In genomic region chr1:11803924-11804665, GRCh38 we compare ENCODE assay signal across 9 cellular contexts. TPM values are rescaled to one million over a fixed set of nuclear protein-coding genes. Genes with fewer than 3 reads are reported as not detected.
DNase-seq lines count a peak whose midpoint lies in the region; ATAC-seq and TF ChIP-seq lines count a peak whose summit lies in the region.
"Not testable (repeated sequence)": the region's sequence is repeated elsewhere in the genome, so short reads cannot be mapped to it uniquely, and the experiment has no call there.
"Had no signal": no experiment of that assay in that cellular context is flagged by ENCODE, and none has a peak within 500 bp of the region (broad histone marks: within the 10 kb centered on the region; RNA-seq: fewer than 3 reads in every experiment).

No MANE protein-coding gene starts in this region.

- BruUV-seq in Calu3 (replicated peaks; lab: Mats Ljungman, UMichigan); MCF 10A (replicated peaks; lab: Mats Ljungman, UMichigan): not testable (repeated sequence)

- not testable (repeated sequence) for TF ChIP-seq POLR2A in upper lobe of left lung (IDR thresholded peaks at IDR 0.05)

- intact Hi-C loops in Calu3 (cut with micrococcal nuclease; ENCODE audit: unreplicated experiment); activated CD4-positive, alpha-beta memory T cell treated with anti-CD3 and anti-CD28 coated beads for 36 hours (cut with micrococcal nuclease): not testable (repeated sequence)
- intact Hi-C loops in MCF 10A (cut with micrococcal nuclease), result loop anchor here (2.0 kb wide), 1 partner anchor 13 kb away; no protein-coding TSS in a partner anchor

- H3K4me1 Mint-ChIP-seq in Calu3 (ENCODE audit: low read depth, unreplicated experiment) (peaks cover 36% of the 10 kb centered on the region), MCF 10A (ENCODE audit: insufficient read depth, unreplicated experiment) (peaks cover 32% of the 10 kb centered on the region)
- H3K4me1 Mint-ChIP-seq in activated CD4-positive, alpha-beta memory T cell treated with anti-CD3 and anti-CD28 coated beads for 36 hours (ENCODE audit: low read depth), result peaks cover 48% of the 10 kb centered on the region

- peak overlapping the region; percentile 69 for H2AK5ac ChIP-seq in mesendoderm (ENCODE audit: low read length)

- CTCF ChIA-PET in Calu3 (lab: Charles Lee), result interaction anchor here (0.5 kb wide), 1 partner anchor 161 kb away, joined by 3 read pairs; no protein-coding TSS in a partner anchor
- CTCF ChIA-PET in activated CD4-positive, alpha-beta memory T cell treated with anti-CD3 and anti-CD28 coated beads for 36 hours (lab: Charles Lee), result not testable (repeated sequence)
- CTCF ChIA-PET in MCF 10A (lab: Yijun Ruan, JAX), result interaction anchor here (0.5 to 2.5 kb wide), 5 partner anchors 17 to 1729 kb away, joined by 3 to 6 read pairs (median 3); no protein-coding TSS in a partner anchor

- H3K36me3 Mint-ChIP-seq in Calu3 (ENCODE audit: insufficient read depth, unreplicated experiment) (peaks cover 57% of the 10 kb centered on the region), MCF 10A (ENCODE audit: insufficient read depth, unreplicated experiment) (peaks cover 46% of the 10 kb centered on the region)
- not testable (repeated sequence) for H3K36me3 Mint-ChIP-seq in activated CD4-positive, alpha-beta memory T cell treated with anti-CD3 and anti-CD28 coated beads for 36 hours

- peaks cover 12% of the 10 kb centered on the region for H3K4me1 ChIP-seq in mesendoderm (ENCODE audit: control insufficient read depth, low read depth, low read length)
- H3K4me1 ChIP-seq in rectal smooth muscle tissue (ENCODE audit: control insufficient read depth, insufficient read depth, low read length), result peaks cover 23% of the 10 kb centered on the region
- peaks cover 58 to 75% (median 67%) of the 10 kb centered on the region in 4 donors for H3K4me1 ChIP-seq in upper lobe of left lung

- not testable (repeated sequence) for DNase-seq in Calu3; activated CD4-positive, alpha-beta memory T cell treated with anti-CD3 and anti-CD28 coated beads for 36 hours; MCF 10A (ENCODE audit: unreplicated experiment); fibroblast of villous mesenchyme (ENCODE audit: low read depth); mesendoderm; upper lobe of left lung
- peak; percentile 61 for DNase-seq in LNCaP clone FGC (ENCODE audit: low read depth)

- H3K4me2 ChIP-seq in mesendoderm (ENCODE audit: low read length), result peak overlapping the region; percentile 70

- not testable (repeated sequence) for H3K9me3 Mint-ChIP-seq in Calu3 (ENCODE audit: low read depth, unreplicated experiment); activated CD4-positive, alpha-beta memory T cell treated with anti-CD3 and anti-CD28 coated beads for 36 hours; MCF 10A (ENCODE audit: unreplicated experiment)

- not testable (repeated sequence) for TF ChIP-seq EP300 in upper lobe of left lung (IDR thresholded peaks at IDR 0.05)

- peak overlapping the region; percentile 83 for H3K4me3 ChIP-seq in LNCaP clone FGC (ENCODE audit: low read depth, low read length)
- peak overlapping the region; percentile 89 for H3K4me3 ChIP-seq in fibroblast of villous mesenchyme (ENCODE audit: low read depth, low read length)
- not testable (repeated sequence) for H3K4me3 ChIP-seq in mesendoderm (ENCODE audit: low read length)
- H3K4me3 ChIP-seq in rectal smooth muscle tissue (ENCODE audit: low read length), result peak overlapping the region; percentile 94
- peak overlapping the region in 3 of 4 donors; percentile 69 to 86 (median 70) for H3K4me3 ChIP-seq in upper lobe of left lung

- not testable (repeated sequence) for H4K8ac ChIP-seq in mesendoderm (ENCODE audit: low read depth, low read length)

- H3K4me3 Mint-ChIP-seq in Calu3 (ENCODE audit: low read depth, unreplicated experiment) (peak overlapping the region; percentile 95), MCF 10A (ENCODE audit: unreplicated experiment) (peak overlapping the region; percentile 95)
- peak overlapping the region; percentile 84 for H3K4me3 Mint-ChIP-seq in activated CD4-positive, alpha-beta memory T cell treated with anti-CD3 and anti-CD28 coated beads for 36 hours

- not testable (repeated sequence) for H3K18ac ChIP-seq in mesendoderm (ENCODE audit: low read length)

- not testable (repeated sequence) for H3K27me3 ChIP-seq in mesendoderm (ENCODE audit: insufficient read depth, low read length, poor library complexity); rectal smooth muscle tissue (ENCODE audit: control insufficient read depth, insufficient read depth, low read length); upper lobe of left lung

- H3K23ac ChIP-seq in mesendoderm (ENCODE audit: low read length), result not testable (repeated sequence)

- H3K27ac Mint-ChIP-seq in Calu3 (ENCODE audit: unreplicated experiment) (peak overlapping the region; percentile 98), MCF 10A (ENCODE audit: low read depth, unreplicated experiment) (peak overlapping the region; percentile 96)
- peak overlapping the region; percentile 88 for H3K27ac Mint-ChIP-seq in activated CD4-positive, alpha-beta memory T cell treated with anti-CD3 and anti-CD28 coated beads for 36 hours

- peak overlapping the region; percentile 64 for H3K56ac ChIP-seq in mesendoderm (ENCODE audit: low read length)

- H2BK5ac ChIP-seq in mesendoderm (ENCODE audit: low read length), result peak overlapping the region; percentile 30

- no CpG with 5 or more reads among the region's 9 CpGs for WGBS in mesendoderm (ENCODE audit: extremely low coverage, insufficient coverage, low lambda C conversion rate)
- WGBS in upper lobe of left lung, 2 donors, result 60 to 61% methylated on average over 9 of the region's 9 CpGs

- not testable (repeated sequence) for H2BK15ac ChIP-seq in mesendoderm (replicated peaks; ENCODE audit: low read depth)

- peaks cover 13% of the 10 kb centered on the region for H3K79me1 ChIP-seq in mesendoderm (ENCODE audit: low read length)

- POLR2A ChIA-PET in activated CD4-positive, alpha-beta memory T cell treated with anti-CD3 and anti-CD28 coated beads for 36 hours (lab: Charles Lee), result interaction anchor here (1.4 to 3.1 kb wide), 2 partner anchors 15 to 105 kb away, joined by 3 to 26 read pairs; no protein-coding TSS in a partner anchor
- POLR2A ChIA-PET in MCF 10A (lab: Yijun Ruan, JAX), result interaction anchor here (0.5 to 4.9 kb wide), 12 partner anchors 15 to 318 kb away, joined by 3 to 87 read pairs (median 4); partner anchors contain the start of genes AGTRAP and FBXO44

- not testable (repeated sequence) for H2BK120ac ChIP-seq in mesendoderm (ENCODE audit: low read depth, low read length)

- not testable (repeated sequence) for H3K36me3 ChIP-seq in mesendoderm (ENCODE audit: control insufficient read depth, insufficient read depth, low read length)
- H3K36me3 ChIP-seq in rectal smooth muscle tissue (ENCODE audit: control insufficient read depth, insufficient read depth, low read length) (peaks cover 19% of the 10 kb centered on the region), upper lobe of left lung (peaks cover 11 to 40% (median 23%) of the 10 kb centered on the region in 4 donors)

- H3K27ac ChIP-seq in mesendoderm (ENCODE audit: low read depth, low read length), result not testable (repeated sequence)
- H3K27ac ChIP-seq in rectal smooth muscle tissue (ENCODE audit: low read depth, low read length) (peak overlapping the region; percentile 95), upper lobe of left lung (peak overlapping the region; percentile 91 to 99 (median 97))

- H3K27me3 Mint-ChIP-seq in Calu3 (ENCODE audit: unreplicated experiment); activated CD4-positive, alpha-beta memory T cell treated with anti-CD3 and anti-CD28 coated beads for 36 hours; MCF 10A (ENCODE audit: insufficient read depth, unreplicated experiment): not testable (repeated sequence)

- H3K79me2 ChIP-seq in mesendoderm (ENCODE audit: control insufficient read depth, insufficient read depth, low read length), result peaks cover 25% of the 10 kb centered on the region

- H3K4ac ChIP-seq in mesendoderm (ENCODE audit: low read depth, low read length), result not testable (repeated sequence)

- TF ChIP-seq CTCF in Calu3 (IDR thresholded peaks at IDR 0.05; ENCODE audit: unreplicated experiment); LNCaP clone FGC (IDR thresholded peaks at IDR 0.05; ENCODE audit: control insufficient read depth, extremely low read depth, insufficient read depth); MCF 10A (IDR thresholded peaks at IDR 0.05; ENCODE audit: unreplicated experiment); fibroblast of villous mesenchyme (IDR thresholded peaks at IDR 0.05; ENCODE audit: insufficient read depth, low read depth, low read length); upper lobe of left lung (IDR thresholded peaks at IDR 0.05): not testable (repeated sequence)

- not testable (repeated sequence) for ATAC-seq in upper lobe of left lung (ENCODE audit: low FRiP score in 2 of 2)

- H3K9ac ChIP-seq in mesendoderm (ENCODE audit: low read length), result peak overlapping the region; percentile 64
- H3K9ac ChIP-seq in rectal smooth muscle tissue (ENCODE audit: low read length), result not testable (repeated sequence)

- H4K5ac ChIP-seq in mesendoderm (ENCODE audit: low read length), result not testable (repeated sequence)

- H3K9me3 ChIP-seq in upper lobe of left lung, result not testable (repeated sequence)

RNA-seq across cellular contexts. Expression of gene MTHFR, which starts 1.7 kb away (rescaled TPM):
- 16.4 and 21.0 TPM in 2 replicates for total RNA-seq in Calu3 (2022)
- total RNA-seq in activated CD4-positive, alpha-beta memory T cell treated with anti-CD3 and anti-CD28 coated beads for 36 hours, result 10 to 100 TPM; 12.8 to 13.3 TPM
- total RNA-seq in MCF 10A (2022), result 14.0 and 17.8 TPM in 2 replicates
- total RNA-seq in fibroblast of villous mesenchyme, result 21.6 and 23.5 TPM in 2 replicates
- 6.6 TPM for polyA plus RNA-seq in mesendoderm (2013, experiment 1 of 2)
- 6.2 TPM for polyA plus RNA-seq in mesendoderm (2013, experiment 2 of 2)
- total RNA-seq in upper lobe of left lung, result 100 to 1,000 TPM in 2 of 6 donors, 10 to 100 TPM in 4; 51.5 to 163 (median 58.2) TPM

RNA-seq across cellular contexts. Expression of gene CLCN6, which starts 1.9 kb away (rescaled TPM):
- total RNA-seq in Calu3 (2022) (17.4 and 23.6 TPM in 2 replicates), MCF 10A (2022) (12.3 and 24.7 TPM in 2 replicates), fibroblast of villous mesenchyme (18.6 and 19.0 TPM in 2 replicates), upper lobe of left lung (10 to 100 TPM; 21.6 to 96.4 (median 33.0) TPM)
- total RNA-seq in activated CD4-positive, alpha-beta memory T cell treated with anti-CD3 and anti-CD28 coated beads for 36 hours, result 10 to 100 TPM; 11.3 to 11.6 TPM
- 14.3 TPM for polyA plus RNA-seq in mesendoderm (2013, experiment 1 of 2)
- polyA plus RNA-seq in mesendoderm (2013, experiment 2 of 2), result 14.5 TPM

RNA-seq across cellular contexts. Expression of gene C1orf167, which starts 42.1 kb away (rescaled TPM):
- not detected in 2 replicates for total RNA-seq in Calu3 (2022)
- not detected for total RNA-seq in activated CD4-positive, alpha-beta memory T cell treated with anti-CD3 and anti-CD28 coated beads for 36 hours
- not detected in 2 replicates for total RNA-seq in MCF 10A (2022)
- total RNA-seq in fibroblast of villous mesenchyme, result under 0.01 TPM in 1 of 2 replicates, not detected in the other
- polyA plus RNA-seq in mesendoderm (2013, experiment 1 of 2), result 0.80 TPM
- polyA plus RNA-seq in mesendoderm (2013, experiment 2 of 2), result 0.63 TPM
- 10 to 100 TPM in 2 of 6 donors, 1 to 10 TPM in 4; 1.0 to 14.3 (median 8.8) TPM for total RNA-seq in upper lobe of left lung
- total RNA-seq: T-helper 1 cell treated with Interleukin-12 subunit alpha and Interleukin-12 subunit beta and Interleukin-4 antibody, amounts not matched to agents 30 ng/mL and 1 ng/mL, for 36 hours had no signal

RNA-seq across cellular contexts. Expression of gene NPPA, which starts 43.5 kb away (rescaled TPM):
- not detected in 2 replicates for total RNA-seq in Calu3 (2022)
- not detected for total RNA-seq in activated CD4-positive, alpha-beta memory T cell treated with anti-CD3 and anti-CD28 coated beads for 36 hours
- not detected in 2 replicates for total RNA-seq in MCF 10A (2022)
- total RNA-seq in fibroblast of villous mesenchyme, result 0.32 TPM in 1 of 2 replicates, not detected in the other
- 0.25 TPM for polyA plus RNA-seq in mesendoderm (2013, experiment 1 of 2)
- 0.53 TPM for polyA plus RNA-seq in mesendoderm (2013, experiment 2 of 2)
- 1 to 10 TPM in 1 of 6 donors, not detected in 5; 3.1 TPM for total RNA-seq in upper lobe of left lung
- total RNA-seq: T-helper 1 cell treated with Interleukin-12 subunit alpha and Interleukin-12 subunit beta and Interleukin-4 antibody, amounts not matched to agents 30 ng/mL and 1 ng/mL, for 36 hours had no signal

RNA-seq across cellular contexts. Expression of gene NPPB, which starts 54.6 kb away (rescaled TPM):
- total RNA-seq in Calu3 (2022), result not detected in 2 replicates
- not detected for total RNA-seq in activated CD4-positive, alpha-beta memory T cell treated with anti-CD3 and anti-CD28 coated beads for 36 hours
- total RNA-seq in MCF 10A (2022), result not detected in 2 replicates
- total RNA-seq in fibroblast of villous mesenchyme, result 3.9 and 4.7 TPM in 2 replicates
- 102 TPM for polyA plus RNA-seq in mesendoderm (2013, experiment 1 of 2)
- polyA plus RNA-seq in mesendoderm (2013, experiment 2 of 2), result 106 TPM
- total RNA-seq in upper lobe of left lung, result not detected
- total RNA-seq: T-helper 1 cell treated with Interleukin-12 subunit alpha and Interleukin-12 subunit beta and Interleukin-4 antibody, amounts not matched to agents 30 ng/mL and 1 ng/mL, for 36 hours had no signal
